Comparison of ENCODE assay signal across 15 cellular contexts in genomic region chr5:54301852-54302251, GRCh38. TPM values are rescaled to one million over a fixed set of nuclear protein-coding genes. Genes with fewer than 3 reads are reported as not detected.
A peak's percentile ranks its signal among the peaks of the same experiment; 100 is the strongest.
DNase-seq lines count a peak whose midpoint lies in the region; ATAC-seq and TF ChIP-seq lines count a peak whose summit lies in the region.
"Had no signal": no experiment of that assay in that cellular context is flagged by ENCODE, and none has a peak within 500 bp of the region (broad histone marks: within the 10 kb centered on the region; RNA-seq: fewer than 3 reads in every experiment).

No MANE protein-coding gene starts in this region.

- H3K36me3 Mint-ChIP-seq in CD14-positive monocyte (peaks cover 9 to 21% of the 10 kb centered on the region in 2 donors), endothelial cell (ENCODE audit: low read depth, unreplicated experiment) (no peaks in the 10 kb centered on the region), neural progenitor cell (no peaks in the 10 kb centered on the region)

- H3K4me1 ChIP-seq in BLaER1: peaks cover 16% of the 10 kb centered on the region
- peaks cover 25 to 26% of the 10 kb centered on the region in 2 experiments for H3K4me1 ChIP-seq in neutrophil (ENCODE audit: control insufficient read depth in 1 of 2, insufficient read depth in 1 of 2, low read depth in 1 of 2, low read length in 1 of 2)
- H3K4me1 ChIP-seq in neural progenitor cell: peaks cover 9% of the 10 kb centered on the region

- H3K4me3 ChIP-seq in BLaER1: no peak overlapping the region
- H3K4me3 ChIP-seq in neutrophil (ENCODE audit: low read depth in 1 of 2, low read length in 1 of 2): no peak overlapping the region
- no peak overlapping the region for H3K4me3 ChIP-seq in neural progenitor cell
- H3K4me3 ChIP-seq: GM23248 had no signal

- H3K9me3 ChIP-seq in BLaER1 (peaks cover 16% of the 10 kb centered on the region), neutrophil (no peaks in the 10 kb centered on the region), neural progenitor cell (ENCODE audit: low read depth) (no peaks in the 10 kb centered on the region)
- H3K9me3 ChIP-seq: Caco-2 had no signal

- H3K4me1 Mint-ChIP-seq in CD14-positive monocyte (peaks cover 61% of the 10 kb centered on the region), endothelial cell (ENCODE audit: unreplicated experiment) (peaks cover 56% of the 10 kb centered on the region), neural progenitor cell (no peaks in the 10 kb centered on the region)

- H3K9ac ChIP-seq in BLaER1: no peak overlapping the region
- H3K9ac ChIP-seq in neural progenitor cell: no peak overlapping the region
- H3K9ac ChIP-seq: GM23248 had no signal

- H3K27ac ChIP-seq in BLaER1: no peak overlapping the region
- peak overlapping the region; percentile 51 for H3K27ac ChIP-seq in neutrophil
- H3K27ac ChIP-seq in neural progenitor cell: no peak overlapping the region
- H3K27ac ChIP-seq: GM23248 had no signal

- H3K27ac Mint-ChIP-seq in CD14-positive monocyte (peak overlapping the region; percentile 69 to 91 (median 83)), endothelial cell (ENCODE audit: unreplicated experiment) (no peak overlapping the region), neural progenitor cell (no peak overlapping the region)
- H3K27ac Mint-ChIP-seq: B cell, IgD-negative memory B cell had no signal

- H4K20me1 ChIP-seq in BLaER1 (peaks cover 61% of the 10 kb centered on the region), neural progenitor cell (ENCODE audit: low read depth) (peaks cover 11% of the 10 kb centered on the region)

- no peaks in the 10 kb centered on the region for H3K27me3 ChIP-seq in BLaER1
- H3K27me3 ChIP-seq in neutrophil: no peaks in the 10 kb centered on the region
- H3K27me3 ChIP-seq in neural progenitor cell: no peaks in the 10 kb centered on the region

- intact Hi-C loops in CD14-positive monocyte (cut with micrococcal nuclease): loop anchor here in 1 of 2 donors (5.0 to 10.0 kb wide), 2 partner anchors 50 to 1507 kb away; no protein-coding TSS in a partner anchor

- H3K36me3 ChIP-seq in BLaER1 (peaks cover 8% of the 10 kb centered on the region; the same call in 1 of the 2 replicates), neutrophil (no peaks in the 10 kb centered on the region), neural progenitor cell (no peaks in the 10 kb centered on the region)

- no peak overlapping the region for H2AFZ ChIP-seq in neural progenitor cell (replicated peaks)
- H2AFZ ChIP-seq: GM23248 had no signal

- DNase-seq in CD14-positive monocyte (ENCODE audit: low spot score): no peak
- DNase-seq in NCI-H226: peak; percentile 5
- no peak for DNase-seq in endothelial cell (ENCODE audit: low spot score)
- no peak for DNase-seq in NCI-H187 treated with DMSO at 0.1 percent for 48 hours (lab: John Stamatoyannopoulos, UW)
- no peak for DNase-seq in neural progenitor cell (ENCODE audit: low spot score)
- DNase-seq: Caco-2; CD8-positive, alpha-beta memory T cell; GF-D8; H7 had no signal

- H3K4me3 Mint-ChIP-seq in CD14-positive monocyte (peak overlapping the region in 1 of 2 donors; percentile 23), endothelial cell (ENCODE audit: unreplicated experiment) (no peak overlapping the region), neural progenitor cell (no peak overlapping the region)
- H3K4me3 Mint-ChIP-seq: B cell; CD8-positive, alpha-beta memory T cell; IgD-negative memory B cell had no signal

- H3K4me2 ChIP-seq in BLaER1: 0 out of 2 replicates have a peak overlapping the region, but pooled peaks have one; percentile 16
- H3K4me2 ChIP-seq in neural progenitor cell: no peak overlapping the region

- peaks cover 54% of the 10 kb centered on the region for H3K79me2 ChIP-seq in neural progenitor cell (ENCODE audit: low read depth)

- ATAC-seq in GM21423 (IDR thresholded peaks at IDR 0.05; ENCODE audit: unreplicated experiment): no peak

- H3K27me3 Mint-ChIP-seq in CD14-positive monocyte (ENCODE audit: low read depth in 3 of 3) (peaks cover 0 to 2% (median 1%) of the 10 kb centered on the region in 3 donors), endothelial cell (ENCODE audit: unreplicated experiment) (peaks cover 4% of the 10 kb centered on the region), neural progenitor cell (ENCODE audit: insufficient read depth, low read depth) (no peaks in the 10 kb centered on the region)
- H3K27me3 Mint-ChIP-seq: B cell; CD8-positive, alpha-beta memory T cell; IgD-negative memory B cell had no signal

- H3F3A ChIP-seq in neural progenitor cell (ENCODE audit: low read depth): no peaks in the 10 kb centered on the region

- TF ChIP-seq CTCF in CD14-positive monocyte (IDR thresholded peaks at IDR 0.05): no peak
- no peak for TF ChIP-seq CTCF in neutrophil (IDR thresholded peaks at IDR 0.05)
- TF ChIP-seq CTCF in endothelial cell (IDR thresholded peaks at IDR 0.05; ENCODE audit: unreplicated experiment): no peak
- no peak for TF ChIP-seq CTCF in neural progenitor cell (IDR thresholded peaks at IDR 0.05)

- no peaks in the 10 kb centered on the region for H3K9me3 Mint-ChIP-seq in CD14-positive monocyte
- H3K9me3 Mint-ChIP-seq in endothelial cell (ENCODE audit: unreplicated experiment): no peaks in the 10 kb centered on the region
- no peaks in the 10 kb centered on the region for H3K9me3 Mint-ChIP-seq in neural progenitor cell
- H3K9me3 Mint-ChIP-seq: CD8-positive, alpha-beta memory T cell; IgD-negative memory B cell had no signal

RNA-seq across cellular contexts. Expression of gene ARL15, which starts 8.5 kb away (rescaled TPM):
- 10 to 100 TPM; 18.0 to 27.6 TPM for polyA plus RNA-seq in CD14-positive monocyte
- total RNA-seq in endothelial cell (ENCODE audit: unreplicated experiment): 102 TPM
- total RNA-seq in neural progenitor cell (ENCODE audit: low replicate concordance): 33.0 and 39.1 TPM in 2 replicates

Comparison
In these comparisons a context has a peak if more than half of its experiments do, and no peak if none do; other contexts are left out.
1. H3K27ac Mint-ChIP-seq: peak in CD14-positive monocyte (7 of 7); none in endothelial cell (single experiment) and neural progenitor cell (single experiment).